In genomic region chr5:79990205-79990597, GRCh38 we compare ENCODE assay signal across 8 cellular contexts. TPM values are rescaled to one million over a fixed set of nuclear protein-coding genes. Genes with fewer than 3 reads are reported as not detected.
DNase-seq lines count a peak whose midpoint lies in the region; ATAC-seq and TF ChIP-seq lines count a peak whose summit lies in the region.

No MANE protein-coding gene starts in this region.

- no peaks in the 10 kb centered on the region for H3K9me3 ChIP-seq in HUES64 (ENCODE audit: insufficient read depth, low read depth, low read length)

- 69% methylated on average over 6 of the region's 6 CpGs for WGBS in HUES64

- peaks cover 43% of the 10 kb centered on the region for H3K36me3 Mint-ChIP-seq in dendritic cell treated with granulocyte-macrophage colony-stimulating factor and Interleukin-4, amounts not matched to agents 40 ng/mL and 50 ng/mL, for 4 days (ENCODE audit: low read depth)
- H3K36me3 Mint-ChIP-seq in neural crest cell (ENCODE audit: low read depth): peaks cover 4% of the 10 kb centered on the region

- peaks cover 13% of the 10 kb centered on the region for H3K4me1 Mint-ChIP-seq in dendritic cell treated with granulocyte-macrophage colony-stimulating factor and Interleukin-4, amounts not matched to agents 40 ng/mL and 50 ng/mL, for 4 days (ENCODE audit: low read depth)
- peaks cover 28% of the 10 kb centered on the region for H3K4me1 Mint-ChIP-seq in neural crest cell

- no peak overlapping the region for H3K27ac Mint-ChIP-seq in dendritic cell treated with granulocyte-macrophage colony-stimulating factor and Interleukin-4, amounts not matched to agents 40 ng/mL and 50 ng/mL, for 4 days
- H3K27ac Mint-ChIP-seq in neural crest cell (ENCODE audit: unreplicated experiment): peak overlapping the region; percentile 91

- DNase-seq in G401 (ENCODE audit: low spot score): peak; percentile 5
- no peak for DNase-seq in neural crest cell (ENCODE audit: low read depth, low spot score)
- no peak for DNase-seq in NCI-H2107 treated with DMSO at 0.1 percent for 48 hours (lab: John Stamatoyannopoulos, UW; ENCODE audit: unreplicated experiment)
- no peak for DNase-seq in anterior cingulate cortex (lab: John Stamatoyannopoulos, UW)
- no peak for DNase-seq in mesenteric fat pad (ENCODE audit: low spot score)

- H3K9ac ChIP-seq in HUES64 (ENCODE audit: low read depth, low read length): peak overlapping the region; percentile 89

- no peak for TF ChIP-seq CTCF in neural crest cell (conservative IDR thresholded peaks at IDR 0.05)

- no peaks in the 10 kb centered on the region for H3K27me3 ChIP-seq in HUES64 (ENCODE audit: insufficient read depth, low read length)

- peaks cover 1% of the 10 kb centered on the region for H3K27me3 Mint-ChIP-seq in dendritic cell treated with granulocyte-macrophage colony-stimulating factor and Interleukin-4, amounts not matched to agents 40 ng/mL and 50 ng/mL, for 4 days
- H3K27me3 Mint-ChIP-seq in neural crest cell (ENCODE audit: low read depth): no peaks in the 10 kb centered on the region

- intact Hi-C loops in dendritic cell treated with granulocyte-macrophage colony-stimulating factor and Interleukin-4, amounts not matched to agents 40 ng/mL and 50 ng/mL, for 4 days (cut with micrococcal nuclease): no loop called here

- peak overlapping the region; percentile 79 for H3K4me3 ChIP-seq in HUES64 (ENCODE audit: low read length)

- peaks cover 8% of the 10 kb centered on the region for H3K9me3 Mint-ChIP-seq in dendritic cell treated with granulocyte-macrophage colony-stimulating factor and Interleukin-4, amounts not matched to agents 40 ng/mL and 50 ng/mL, for 4 days
- no peaks in the 10 kb centered on the region for H3K9me3 Mint-ChIP-seq in neural crest cell

- H3K4me1 ChIP-seq in HUES64 (ENCODE audit: insufficient read depth, low read length): peaks cover 6% of the 10 kb centered on the region; the same call in 1 of the 2 replicates

- peaks cover 43% of the 10 kb centered on the region for H3K36me3 ChIP-seq in HUES64 (ENCODE audit: insufficient read depth, low read length)

- peak; percentile 31 for ATAC-seq in GM21423 (IDR thresholded peaks at IDR 0.05; ENCODE audit: unreplicated experiment)

- peak overlapping the region; percentile 95 for H3K27ac ChIP-seq in HUES64 (ENCODE audit: low read depth, low read length)

- in situ Hi-C loops in G401 (cut with HindIII; ENCODE audit: low sequenced_read_pairs): no loop called here

- H3K4me3 Mint-ChIP-seq in dendritic cell treated with granulocyte-macrophage colony-stimulating factor and Interleukin-4, amounts not matched to agents 40 ng/mL and 50 ng/mL, for 4 days: peak overlapping the region; percentile 75
- peak overlapping the region; percentile 94 for H3K4me3 Mint-ChIP-seq in neural crest cell

RNA-seq across cellular contexts. Expression of gene MTX3, which starts 0.9 kb away (rescaled TPM):
- total RNA-seq in G401 (2014; rRNA removed; shearing (Covaris generic)): 4.9 and 8.5 TPM in 2 replicates
- 12.3 TPM for polyA plus RNA-seq in HUES64 (2013, experiment 1 of 2)
- polyA plus RNA-seq in HUES64 (2013, experiment 2 of 2): 12.7 TPM
- total RNA-seq in neural crest cell (26.4 and 27.9 TPM in 2 replicates), mesenteric fat pad (13.0 TPM)

RNA-seq across cellular contexts. Expression of gene THBS4, which starts 44.9 kb away (rescaled TPM):
- total RNA-seq in G401 (2014; rRNA removed; shearing (Covaris generic)): 1.9 and 5.2 TPM in 2 replicates
- 7.3 TPM for polyA plus RNA-seq in HUES64 (2013, experiment 1 of 2)
- polyA plus RNA-seq in HUES64 (2013, experiment 2 of 2): 13.6 TPM
- total RNA-seq in neural crest cell (6.9 and 10.0 TPM in 2 replicates), mesenteric fat pad (61.5 TPM)
